Comparison of ENCODE assay signal across 24 cellular contexts in genomic region chr5:102018279-102018678, GRCh38.
"Had no signal": no experiment of that assay in that cellular context is flagged by ENCODE, and none has a peak within 500 bp of the region (broad histone marks: within the 10 kb centered on the region; RNA-seq: fewer than 3 reads in every experiment).

No MANE protein-coding gene starts in this region.

- H3K4me1 Mint-ChIP-seq: T-cell had no signal

- H3K9ac ChIP-seq: KMS-11, SK-N-SH had no signal

- ATAC-seq: K562, Panc1, PC-3, T-cell had no signal

- H3K9me3 ChIP-seq: SK-N-SH had no signal

- H3K27ac Mint-ChIP-seq: IgD-negative memory B cell, T-cell had no signal

- H3K27me3 Mint-ChIP-seq: IgD-negative memory B cell, T-cell had no signal

- H3K4me2 ChIP-seq: KMS-11, SK-N-SH had no signal

- H3K4me3 Mint-ChIP-seq: IgD-negative memory B cell, T-cell had no signal

- H3K27ac ChIP-seq: KMS-11, RWPE1 had no signal

- DNase-seq: Kasumi-1; MM.1S; NCI-H1092 treated with DMSO at 0.1 percent for 48 hours; NCI-H1436; NCI-H187; NCI-H2029; NCI-H2081 treated with DMSO at 0.1 percent for 48 hours; NCI-H2171; NCI-H226; NCI-H446; NCI-H510A; NCI-H524 treated with DMSO at 0.1 percent for 48 hours; NCI-H774; NK-92 treated with Interleukin-12 subunit alpha and Interleukin-12 subunit beta, amount 100 ng/mL, for 24 hours; PC-3; SHP77; SK-N-SH; SW 1271; T-cell had no signal

- H3K36me3 Mint-ChIP-seq: T-cell had no signal

- H3K4me3 ChIP-seq: K562 had no signal
